In the genomic region with DNA sequence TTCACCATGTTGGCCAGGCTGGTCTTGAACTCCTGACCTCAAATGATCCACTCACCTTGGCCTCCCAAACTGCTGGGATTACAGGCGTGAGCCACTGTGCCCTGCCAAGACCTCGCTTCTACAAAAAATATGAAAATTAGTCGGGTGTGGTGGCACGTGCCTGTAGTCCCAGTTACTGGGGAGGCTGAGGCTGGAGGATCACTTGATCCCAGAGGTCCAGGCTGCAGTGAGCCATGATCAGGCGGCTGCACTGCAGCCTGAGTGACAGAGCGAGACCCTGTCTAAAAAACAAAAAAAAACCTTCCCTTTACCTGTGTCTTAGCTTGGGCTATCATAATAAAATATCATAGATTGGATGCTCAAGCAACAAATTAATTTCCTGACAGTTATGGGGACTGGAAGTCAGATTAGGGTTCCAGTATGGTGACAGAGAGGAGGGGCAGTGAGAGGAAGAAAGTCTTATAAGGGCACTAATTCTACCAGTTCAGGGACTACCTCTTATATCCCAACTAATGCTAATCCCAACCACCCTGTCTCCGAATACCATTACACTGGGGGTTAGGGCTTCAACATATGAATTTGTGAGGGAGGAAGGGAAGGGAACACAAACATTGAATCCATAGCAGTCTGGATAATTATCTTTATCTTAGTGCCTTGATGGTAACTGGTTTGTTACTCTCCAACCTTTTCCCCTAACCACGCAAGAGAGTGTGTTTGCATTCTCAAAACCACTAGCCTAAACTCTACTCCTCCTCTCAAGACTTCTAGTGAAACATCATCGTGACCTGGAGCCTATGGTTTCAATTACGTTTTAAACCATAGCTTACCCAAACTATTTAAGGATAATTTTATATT, we compare ENCODE assay signal across 6 cellular contexts. TPM values are rescaled to one million over a fixed set of nuclear protein-coding genes. Genes with fewer than 3 reads are reported as not detected.
A peak's percentile ranks its signal among the peaks of the same experiment; 100 is the strongest.
DNase-seq lines count a peak whose midpoint lies in the region; ATAC-seq and TF ChIP-seq lines count a peak whose summit lies in the region.

No MANE protein-coding gene starts in this region.

- no peaks in the 10 kb centered on the region for H3K27me3 ChIP-seq in GM23248 (replicated peaks; ENCODE audit: insufficient read depth)

- H3K9me3 Mint-ChIP-seq in activated T-helper 1 cell treated with anti-CD3 and anti-CD28 coated beads, Interleukin-12 subunit alpha, Interleukin-12 subunit beta, Interleukin-2, Interleukin-4 antibody, amounts not matched to agents 30 ng/mL and 10 ng/mL and 1 ng/mL, durations not matched to agents 14 hours and 24 hours and 36 hours = no peaks in the 10 kb centered on the region
- H3K9me3 Mint-ChIP-seq in natural killer cell = no peaks in the 10 kb centered on the region

- H3K4me1 ChIP-seq in GM23248 (ENCODE audit: insufficient read depth) = peaks cover 5% of the 10 kb centered on the region; the same call in 1 of the 2 replicates

- peak overlapping the region; percentile 89; the same call in 1 of the 2 replicates for H3K9ac ChIP-seq in GM23248

- no peaks in the 10 kb centered on the region; the same call in 1 of the 2 replicates for H3K36me3 ChIP-seq in GM23248 (ENCODE audit: low read depth)

- intact Hi-C loops in activated T-helper 1 cell treated with anti-CD3 and anti-CD28 coated beads, Interleukin-12 subunit alpha, Interleukin-12 subunit beta, Interleukin-2, Interleukin-4 antibody, amounts not matched to agents 30 ng/mL and 10 ng/mL and 1 ng/mL, durations not matched to agents 14 hours and 24 hours and 36 hours (cut with micrococcal nuclease) = loop anchor here (1.0 to 5.0 kb wide), 4 partner anchors 11 to 252 kb away; partner anchors contain the start of genes CCT3, GPATCH4, IQGAP3 and ISG20L2
- intact Hi-C loops in natural killer cell (cut with micrococcal nuclease) = loop anchor here (1.0 kb wide), 1 partner anchor 11 kb away; the partner anchor contains the start of gene GPATCH4

- peak overlapping the region; percentile 99 for H2AFZ ChIP-seq in GM23248

- H3K27ac Mint-ChIP-seq in activated T-helper 1 cell treated with anti-CD3 and anti-CD28 coated beads, Interleukin-12 subunit alpha, Interleukin-12 subunit beta, Interleukin-2, Interleukin-4 antibody, amounts not matched to agents 30 ng/mL and 10 ng/mL and 1 ng/mL, durations not matched to agents 14 hours and 24 hours and 36 hours = peak overlapping the region; percentile 85
- peak overlapping the region; percentile 82 to 87 for H3K27ac Mint-ChIP-seq in natural killer cell

- H3K36me3 Mint-ChIP-seq in activated T-helper 1 cell treated with anti-CD3 and anti-CD28 coated beads, Interleukin-12 subunit alpha, Interleukin-12 subunit beta, Interleukin-2, Interleukin-4 antibody, amounts not matched to agents 30 ng/mL and 10 ng/mL and 1 ng/mL, durations not matched to agents 14 hours and 24 hours and 36 hours (ENCODE audit: low read depth) = peaks cover 14% of the 10 kb centered on the region
- no peaks in the 10 kb centered on the region for H3K36me3 Mint-ChIP-seq in natural killer cell

- ATAC-seq in natural killer cell = no peak

- peaks cover 19% of the 10 kb centered on the region for H3K4me1 Mint-ChIP-seq in activated T-helper 1 cell treated with anti-CD3 and anti-CD28 coated beads, Interleukin-12 subunit alpha, Interleukin-12 subunit beta, Interleukin-2, Interleukin-4 antibody, amounts not matched to agents 30 ng/mL and 10 ng/mL and 1 ng/mL, durations not matched to agents 14 hours and 24 hours and 36 hours (ENCODE audit: low read depth)
- peaks cover 14 to 20% of the 10 kb centered on the region in 2 donors for H3K4me1 Mint-ChIP-seq in natural killer cell

- no peak for DNase-seq in GM23248
- DNase-seq in activated T-helper 1 cell treated with anti-CD3 and anti-CD28 coated beads, Interleukin-12 subunit alpha, Interleukin-12 subunit beta, Interleukin-2, Interleukin-4 antibody, amounts not matched to agents 30 ng/mL and 10 ng/mL and 1 ng/mL, durations not matched to agents 14 hours and 24 hours and 36 hours (ENCODE audit: low spot score) = no peak
- no peak for DNase-seq in natural killer cell
- DNase-seq in caudate nucleus (lab: John Stamatoyannopoulos, UW) = no peak
- no peak for DNase-seq in NCI-H1417 (lab: John Stamatoyannopoulos, UW)
- DNase-seq in Ammon's horn (ENCODE audit: low spot score) = no peak

- TF ChIP-seq CTCF in natural killer cell (IDR thresholded peaks at IDR 0.05) = no peak

- in situ Hi-C loops in GM23248 (cut with MboI) = no loop called here

- no peaks in the 10 kb centered on the region for H3K9me3 ChIP-seq in GM23248 (ENCODE audit: low read depth)

- H3K79me2 ChIP-seq in GM23248 (ENCODE audit: insufficient read depth) = peaks cover 6% of the 10 kb centered on the region

- no peaks in the 10 kb centered on the region for H3K27me3 Mint-ChIP-seq in activated T-helper 1 cell treated with anti-CD3 and anti-CD28 coated beads, Interleukin-12 subunit alpha, Interleukin-12 subunit beta, Interleukin-2, Interleukin-4 antibody, amounts not matched to agents 30 ng/mL and 10 ng/mL and 1 ng/mL, durations not matched to agents 14 hours and 24 hours and 36 hours (ENCODE audit: insufficient read depth)
- H3K27me3 Mint-ChIP-seq in natural killer cell (ENCODE audit: low read depth in 2 of 2) = no peaks in the 10 kb centered on the region

- H3K4me2 ChIP-seq in GM23248 (ENCODE audit: unreplicated experiment) = peak overlapping the region; percentile 92

- peaks cover 19% of the 10 kb centered on the region; the same call in 1 of the 2 replicates for H3F3A ChIP-seq in GM23248 (ENCODE audit: insufficient read depth)

- H3K9me2 ChIP-seq in GM23248 (ENCODE audit: insufficient read depth) = no peaks in the 10 kb centered on the region

- peak overlapping the region; percentile 99 for H3K4me3 ChIP-seq in GM23248

- 80 to 87% methylated on average over 10 of the region's 10 CpGs for WGBS in GM23248 (ENCODE audit: low coverage in 1 of 2, low lambda C conversion rate in 2 of 2, missing lambda C conversion rate in 2 of 2), 2 experiments

- H3K4me3 Mint-ChIP-seq in activated T-helper 1 cell treated with anti-CD3 and anti-CD28 coated beads, Interleukin-12 subunit alpha, Interleukin-12 subunit beta, Interleukin-2, Interleukin-4 antibody, amounts not matched to agents 30 ng/mL and 10 ng/mL and 1 ng/mL, durations not matched to agents 14 hours and 24 hours and 36 hours = peak overlapping the region; percentile 83
- peak overlapping the region; percentile 81 for H3K4me3 Mint-ChIP-seq in natural killer cell

- no peak overlapping the region for H3K27ac ChIP-seq in GM23248
- H3K27ac ChIP-seq in caudate nucleus (ENCODE audit: low read depth, low read length) = no peak overlapping the region

- no peaks in the 10 kb centered on the region for H4K20me1 ChIP-seq in GM23248 (ENCODE audit: insufficient read depth)

RNA-seq across cellular contexts. Expression of gene NAXE, which starts 1.0 kb away (rescaled TPM):
- total RNA-seq in GM23248 (2014; rRNA removed; shearing (Covaris generic)) = 51.2 and 68.7 TPM in 2 replicates
- polyA plus RNA-seq in GM23248 (2016; fragmentation: Nextera tagmentation; extraction: Ambion mirVana) = 86.2 and 87.4 TPM in 2 replicates
- total RNA-seq in activated T-helper 1 cell treated with anti-CD3 and anti-CD28 coated beads, Interleukin-12 subunit alpha, Interleukin-12 subunit beta, Interleukin-2, Interleukin-4 antibody, amounts not matched to agents 30 ng/mL and 10 ng/mL and 1 ng/mL, durations not matched to agents 14 hours and 24 hours and 36 hours = 77.8 and 78.0 TPM in 2 replicates
- total RNA-seq in natural killer cell = 10 to 100 TPM; 32.6 to 52.5 (median 36.6) TPM

RNA-seq across cellular contexts. Expression of gene GPATCH4, which starts 10.7 kb away (rescaled TPM):
- total RNA-seq in GM23248 (2014; rRNA removed; shearing (Covaris generic)) = 9.5 and 12.5 TPM in 2 replicates
- polyA plus RNA-seq in GM23248 (2016; fragmentation: Nextera tagmentation; extraction: Ambion mirVana) = 43.0 and 46.6 TPM in 2 replicates
- 102 and 104 TPM in 2 replicates for total RNA-seq in activated T-helper 1 cell treated with anti-CD3 and anti-CD28 coated beads, Interleukin-12 subunit alpha, Interleukin-12 subunit beta, Interleukin-2, Interleukin-4 antibody, amounts not matched to agents 30 ng/mL and 10 ng/mL and 1 ng/mL, durations not matched to agents 14 hours and 24 hours and 36 hours
- total RNA-seq in natural killer cell = 10 to 100 TPM; 19.3 to 27.3 (median 22.1) TPM

RNA-seq across cellular contexts. Expression of gene TTC24, which starts 11.0 kb away (rescaled TPM):
- not detected in 2 replicates for total RNA-seq in GM23248 (2014; rRNA removed; shearing (Covaris generic))
- polyA plus RNA-seq in GM23248 (2016; fragmentation: Nextera tagmentation; extraction: Ambion mirVana) = not detected in 2 replicates
- 3.7 and 4.1 TPM in 2 replicates for total RNA-seq in activated T-helper 1 cell treated with anti-CD3 and anti-CD28 coated beads, Interleukin-12 subunit alpha, Interleukin-12 subunit beta, Interleukin-2, Interleukin-4 antibody, amounts not matched to agents 30 ng/mL and 10 ng/mL and 1 ng/mL, durations not matched to agents 14 hours and 24 hours and 36 hours
- total RNA-seq in natural killer cell = 1 to 10 TPM; 3.3 to 4.1 (median 4.0) TPM

RNA-seq across cellular contexts. Expression of gene IQGAP3, which starts 18.2 kb away (rescaled TPM):
- 12.5 and 14.7 TPM in 2 replicates for total RNA-seq in GM23248 (2014; rRNA removed; shearing (Covaris generic))
- polyA plus RNA-seq in GM23248 (2016; fragmentation: Nextera tagmentation; extraction: Ambion mirVana) = 5.5 and 5.6 TPM in 2 replicates
- total RNA-seq in activated T-helper 1 cell treated with anti-CD3 and anti-CD28 coated beads, Interleukin-12 subunit alpha, Interleukin-12 subunit beta, Interleukin-2, Interleukin-4 antibody, amounts not matched to agents 30 ng/mL and 10 ng/mL and 1 ng/mL, durations not matched to agents 14 hours and 24 hours and 36 hours = 10.3 and 11.2 TPM in 2 replicates
- total RNA-seq in natural killer cell = under 1 TPM; 0.08 to 0.21 (median 0.14) TPM

RNA-seq across cellular contexts. Expression of gene HAPLN2, which starts 28.7 kb away (rescaled TPM):
- total RNA-seq in GM23248 (2014; rRNA removed; shearing (Covaris generic)) = not detected in 2 replicates
- not detected in 2 replicates for polyA plus RNA-seq in GM23248 (2016; fragmentation: Nextera tagmentation; extraction: Ambion mirVana)
- total RNA-seq in activated T-helper 1 cell treated with anti-CD3 and anti-CD28 coated beads, Interleukin-12 subunit alpha, Interleukin-12 subunit beta, Interleukin-2, Interleukin-4 antibody, amounts not matched to agents 30 ng/mL and 10 ng/mL and 1 ng/mL, durations not matched to agents 14 hours and 24 hours and 36 hours = not detected in 2 replicates
- not detected for total RNA-seq in natural killer cell
